9 cellular contexts compared by ENCODE assay signal in genomic region chr6:106134906-106135634, GRCh38. TPM values are rescaled to one million over a fixed set of nuclear protein-coding genes. Genes with fewer than 3 reads are reported as not detected.
DNase-seq lines count a peak whose midpoint lies in the region; ATAC-seq, FAIRE-seq and TF ChIP-seq lines count a peak whose summit lies in the region.
"Had no signal": no experiment of that assay in that cellular context is flagged by ENCODE, and none has a peak within 500 bp of the region (broad histone marks: within the 10 kb centered on the region; RNA-seq: fewer than 3 reads in every experiment).

No MANE protein-coding gene starts in this region.

- TF ChIP-seq CTCF in lower lobe of right lung (IDR thresholded peaks at IDR 0.05) (no peak), tibial artery (IDR thresholded peaks at IDR 0.05) (no peak)

- H3K4me1 ChIP-seq in adipocyte (ENCODE audit: control insufficient read depth, insufficient read depth, low read length) = peaks cover 18% of the 10 kb centered on the region
- peaks cover 7% of the 10 kb centered on the region for H3K4me1 ChIP-seq in mesenchymal stem cell (ENCODE audit: control insufficient read depth, insufficient read depth, low read depth, low read length)
- no peaks in the 10 kb centered on the region for H3K4me1 ChIP-seq in lower lobe of right lung
- no peaks in the 10 kb centered on the region for H3K4me1 ChIP-seq in tibial artery

- peak overlapping the region in 1 of 2 experiments; percentile 17 for H3K4ac ChIP-seq in mesenchymal stem cell (ENCODE audit: low read depth in 1 of 2, low read length in 2 of 2)

- no peaks in the 10 kb centered on the region for H3K79me1 ChIP-seq in mesenchymal stem cell (replicated peaks; ENCODE audit: low read length, poor library complexity, severe bottlenecking)

- H3K9me3 ChIP-seq in adipocyte (ENCODE audit: control insufficient read depth, low read length) (no peaks in the 10 kb centered on the region), mesenchymal stem cell (ENCODE audit: control insufficient read depth, low read length) (no peaks in the 10 kb centered on the region), lower lobe of right lung (no peaks in the 10 kb centered on the region), tibial artery (no peaks in the 10 kb centered on the region)

- H3K27me3 ChIP-seq in adipocyte (replicated peaks; ENCODE audit: control insufficient read depth, insufficient read depth, low read length) = no peaks in the 10 kb centered on the region
- no peaks in the 10 kb centered on the region for H3K27me3 ChIP-seq in mesenchymal stem cell (ENCODE audit: control insufficient read depth in 1 of 2, insufficient read depth in 1 of 2, low read length in 2 of 2)
- H3K27me3 ChIP-seq in lower lobe of right lung (ENCODE audit: low read depth) = no peaks in the 10 kb centered on the region
- H3K27me3 ChIP-seq in tibial artery = peaks cover 0 to 5% of the 10 kb centered on the region in 2 donors

- intact Hi-C loops in lower lobe of right lung (cut with DNase I) (no loop called here), tibial artery (cut with DNase I; ENCODE audit: low total_unique reads) (no loop called here)

- H3K36me3 ChIP-seq in adipocyte (ENCODE audit: control insufficient read depth, insufficient read depth, low read length, severe bottlenecking) = no peaks in the 10 kb centered on the region
- H3K36me3 ChIP-seq in mesenchymal stem cell (ENCODE audit: control insufficient read depth in 1 of 2, insufficient read depth in 2 of 2, low read depth in 1 of 2, low read length in 2 of 2) = no peaks in the 10 kb centered on the region
- no peaks in the 10 kb centered on the region for H3K36me3 ChIP-seq in lower lobe of right lung
- no peaks in the 10 kb centered on the region for H3K36me3 ChIP-seq in tibial artery

- H2AFZ ChIP-seq in mesenchymal stem cell (ENCODE audit: low read depth, low read length) = no peak overlapping the region

- H4K91ac ChIP-seq in mesenchymal stem cell (ENCODE audit: low read length) = no peak overlapping the region

- H2BK120ac ChIP-seq in mesenchymal stem cell (ENCODE audit: low read depth, low read length) = peak overlapping the region; percentile 23

- no peak overlapping the region for H3K27ac ChIP-seq in mesenchymal stem cell (ENCODE audit: low read length, poor library complexity, severe bottlenecking)
- no peak overlapping the region for H3K27ac ChIP-seq in lower lobe of right lung
- no peak overlapping the region for H3K27ac ChIP-seq in tibial artery

- ATAC-seq in lower lobe of right lung = no peak
- no peak for ATAC-seq in GM18870 (IDR thresholded peaks at IDR 0.05; ENCODE audit: unreplicated experiment)
- ATAC-seq in GM21360 (IDR thresholded peaks at IDR 0.05; ENCODE audit: unreplicated experiment) = no peak

- H3K4me2 ChIP-seq in mesenchymal stem cell (ENCODE audit: low read length, poor library complexity, severe bottlenecking) = peak overlapping the region; percentile 36

- H2BK12ac ChIP-seq in mesenchymal stem cell (ENCODE audit: low read length in 2 of 2) = peak overlapping the region; percentile 3 to 39

- H3K14ac ChIP-seq in mesenchymal stem cell (ENCODE audit: low read length in 2 of 2) = peak overlapping the region in 1 of 2 experiments; percentile 31

- H2BK5ac ChIP-seq in mesenchymal stem cell (ENCODE audit: low read depth, low read length, poor library complexity, severe bottlenecking) = no peak overlapping the region

- H3K23ac ChIP-seq in mesenchymal stem cell (ENCODE audit: low read length in 2 of 2) = no peak overlapping the region

- WGBS in mesenchymal stem cell = 23% methylated on average over 18 of the region's 18 CpGs

- H2AK5ac ChIP-seq in mesenchymal stem cell (ENCODE audit: low read length, severe bottlenecking) = peak overlapping the region; percentile 68

- peak; percentile 74 for DNase-seq in Caki2 (ENCODE audit: low read depth)
- peak; percentile 61 for DNase-seq in HTR-8/SVneo (ENCODE audit: insufficient read length, low spot score)
- no peak for DNase-seq in adipocyte (ENCODE audit: low read depth)
- DNase-seq in mesenchymal stem cell = peak; percentile 86
- DNase-seq in lower lobe of right lung = no peak
- no peak for DNase-seq in tibial artery
- DNase-seq: activated CD4-positive, alpha-beta T cell treated with anti-CD3 and anti-CD28 coated beads, Interleukin-2, amount 50 U/mL, for 1 hour had no signal

- H3K18ac ChIP-seq in mesenchymal stem cell (ENCODE audit: low read depth in 1 of 2, low read length in 2 of 2) = peak overlapping the region; percentile 53 to 77

- in situ Hi-C loops in Caki2 (cut with HindIII; ENCODE audit: low pct_unique_long_range_greater_than_20kb, low sequenced_read_pairs) = no loop called here

- H4K8ac ChIP-seq in mesenchymal stem cell (ENCODE audit: low read length) = peak overlapping the region; percentile 1

- peak overlapping the region; percentile 5 for H3K4me3 ChIP-seq in adipocyte (ENCODE audit: low read length)
- peak overlapping the region in 1 of 2 experiments; percentile 54 for H3K4me3 ChIP-seq in mesenchymal stem cell (ENCODE audit: insufficient read depth in 1 of 2, low read depth in 1 of 2, low read length in 2 of 2)
- no peak overlapping the region for H3K4me3 ChIP-seq in lower lobe of right lung
- no peak overlapping the region for H3K4me3 ChIP-seq in tibial artery

- FAIRE-seq in HTR-8/SVneo (lab: Jason Lieb, UNC) = no peak

- peak overlapping the region; percentile 30 for H2BK15ac ChIP-seq in mesenchymal stem cell (ENCODE audit: low read depth, poor library complexity, severe bottlenecking)

- H3K9ac ChIP-seq in adipocyte (ENCODE audit: low read length) (no peak overlapping the region), mesenchymal stem cell (ENCODE audit: low read length) (no peak overlapping the region)

RNA-seq across cellular contexts. Expression of gene PRDM1, which starts 48.9 kb away (rescaled TPM):
- total RNA-seq in Caki2 (2014; rRNA removed; shearing (Covaris generic); ENCODE audit: low replicate concordance) = 0.37 and 1.1 TPM in 2 replicates
- polyA plus RNA-seq in mesenchymal stem cell (2013, experiment 1 of 2) = 7.5 TPM
- polyA plus RNA-seq in mesenchymal stem cell (2013, experiment 2 of 2) = 7.3 TPM
- 13.9 TPM for total RNA-seq in lower lobe of right lung

Comparison
In these comparisons a context has a peak if more than half of its experiments do, and no peak if none do; other contexts are left out.
1. DNase-seq: peak in Caki2 (single experiment), HTR-8/SVneo (single experiment) and mesenchymal stem cell (single experiment); none in adipocyte (single experiment), lower lobe of right lung (single experiment) and tibial artery (0 of 2).